8 cellular contexts compared by ENCODE assay signal in the genomic region with DNA sequence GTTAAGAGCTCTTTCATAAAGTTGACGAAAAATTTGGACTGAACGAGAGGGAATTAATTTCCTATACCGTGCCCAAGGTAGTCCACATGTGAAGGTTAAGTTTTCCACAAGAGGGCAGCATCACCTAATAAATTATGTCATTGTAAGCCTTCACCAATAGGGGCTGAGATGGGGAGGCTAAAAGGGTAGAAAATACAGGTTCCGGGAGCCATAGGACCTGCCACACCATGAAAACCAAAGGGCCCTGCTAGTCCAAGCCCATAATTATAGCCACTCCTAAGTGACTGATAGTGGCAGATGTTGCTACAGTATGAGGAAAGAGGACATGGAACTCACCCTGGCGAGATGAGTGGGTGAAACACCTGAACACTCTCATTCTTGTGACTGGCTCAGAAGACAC.
A peak's percentile ranks its signal among the peaks of the same experiment; 100 is the strongest.
DNase-seq lines count a peak whose midpoint lies in the region; ATAC-seq and TF ChIP-seq lines count a peak whose summit lies in the region.

No MANE protein-coding gene starts in this region.

- H3K36me3 ChIP-seq in PC-3 (ENCODE audit: low read depth, low read length) = no peaks in the 10 kb centered on the region

- no TSS peak for BruUV-seq in PC-3 (replicated peaks; lab: Mats Ljungman, UMichigan)

- ATAC-seq in activated CD4-positive, alpha-beta T cell treated with anti-CD3 and anti-CD28 coated beads for 36 hours = peak; percentile 60
- ATAC-seq in GM19438 (IDR thresholded peaks at IDR 0.05; ENCODE audit: low read depth, unreplicated experiment) (peak; percentile 96), HG03565 (IDR thresholded peaks at IDR 0.05; ENCODE audit: unreplicated experiment) (peak; percentile 61), PC-3 (peak; percentile 74)

- no peak overlapping the region for H3K9ac ChIP-seq in PC-3 (ENCODE audit: low read length)

- DNase-seq in activated CD4-positive, alpha-beta T cell treated with anti-CD3 and anti-CD28 coated beads for 36 hours = peak; percentile 4
- no peak for DNase-seq in activated CD4-positive, alpha-beta T cell treated with anti-CD3 and anti-CD28 coated beads for 1 hour
- peak; percentile 75 for DNase-seq in PC-3
- peak; percentile 21 for DNase-seq in dedifferentiated amniotic fluid mesenchymal stem cell (ENCODE audit: extremely low spot score)
- DNase-seq in midbrain (lab: John Stamatoyannopoulos, UW) = peak; percentile 56
- no peak for DNase-seq in foreskin melanocyte

- no peaks in the 10 kb centered on the region for H3K36me3 Mint-ChIP-seq in activated CD4-positive, alpha-beta T cell treated with anti-CD3 and anti-CD28 coated beads for 36 hours (ENCODE audit: low read depth)

- H3K4me3 Mint-ChIP-seq in activated CD4-positive, alpha-beta T cell treated with anti-CD3 and anti-CD28 coated beads for 36 hours = no peak overlapping the region

- POLR2A ChIA-PET in activated CD4-positive, alpha-beta T cell treated with anti-CD3 and anti-CD28 coated beads for 36 hours (lab: Charles Lee) = no interaction called here
- POLR2A ChIA-PET in PC-3 (lab: Charles Lee; ENCODE audit: unreplicated experiment) = no interaction called here

- H4K20me1 ChIP-seq in PC-3 (ENCODE audit: low read length) = no peaks in the 10 kb centered on the region

- H3K4me3 ChIP-seq in PC-3 (ENCODE audit: low read length) = no peak overlapping the region

- no peaks in the 10 kb centered on the region for H3F3A ChIP-seq in PC-3 (ENCODE audit: low read length, unreplicated experiment)

- H3K9me3 ChIP-seq in PC-3 (ENCODE audit: low read length) = no peaks in the 10 kb centered on the region

- no peaks in the 10 kb centered on the region for H3K4me1 Mint-ChIP-seq in activated CD4-positive, alpha-beta T cell treated with anti-CD3 and anti-CD28 coated beads for 36 hours

- no peaks in the 10 kb centered on the region for H3K9me3 Mint-ChIP-seq in activated CD4-positive, alpha-beta T cell treated with anti-CD3 and anti-CD28 coated beads for 36 hours (ENCODE audit: low read depth)

- H3K9me2 ChIP-seq in PC-3 (replicated peaks; ENCODE audit: low read length) = no peaks in the 10 kb centered on the region

- CTCF ChIA-PET in activated CD4-positive, alpha-beta T cell treated with anti-CD3 and anti-CD28 coated beads for 36 hours (lab: Charles Lee) = interaction anchor here (0.6 to 1.5 kb wide), 6 partner anchors 9 to 772 kb away, joined by 3 to 7 read pairs (median 3); no protein-coding TSS in a partner anchor
- CTCF ChIA-PET in PC-3 (lab: Charles Lee) = no interaction called here

- H3K4me2 ChIP-seq in PC-3 (ENCODE audit: low read length) = peak overlapping the region; percentile 51; the same call in 1 of the 2 replicates

- no peaks in the 10 kb centered on the region for H3K27me3 ChIP-seq in PC-3 (ENCODE audit: low read length)

- H2AFZ ChIP-seq in PC-3 (ENCODE audit: low read length) = peak overlapping the region; percentile 64; the same call in 1 of the 2 replicates

- H3K27me3 Mint-ChIP-seq in activated CD4-positive, alpha-beta T cell treated with anti-CD3 and anti-CD28 coated beads for 36 hours = peaks cover 6% of the 10 kb centered on the region

- H3K79me2 ChIP-seq in PC-3 (ENCODE audit: low read length) = no peaks in the 10 kb centered on the region

- H3K27ac ChIP-seq in PC-3 (ENCODE audit: low read length) = no peak overlapping the region

- intact Hi-C loops in activated CD4-positive, alpha-beta T cell treated with anti-CD3 and anti-CD28 coated beads for 36 hours (cut with DNase I, micrococcal nuclease) = loop anchor here (2.0 to 10.0 kb wide), 4 partner anchors 210 to 763 kb away; no protein-coding TSS in a partner anchor
- intact Hi-C loops in PC-3 (cut with micrococcal nuclease) = loop anchor here (2.0 kb wide), 1 partner anchor 211 kb away; no protein-coding TSS in a partner anchor

- no peak overlapping the region for H3K27ac Mint-ChIP-seq in activated CD4-positive, alpha-beta T cell treated with anti-CD3 and anti-CD28 coated beads for 36 hours

- H3K4me1 ChIP-seq in PC-3 (ENCODE audit: insufficient read depth, low read length) = no peaks in the 10 kb centered on the region

- peak; percentile 70 for TF ChIP-seq CTCF in PC-3 (conservative IDR thresholded peaks at IDR 0.05; ENCODE audit: low read depth, low read length)

Comparison
In these comparisons a context has a peak if more than half of its experiments do, and no peak if none do; other contexts are left out.
1. DNase-seq: peak in activated CD4-positive, alpha-beta T cell treated with anti-CD3 and anti-CD28 coated beads for 36 hours (single experiment), PC-3 (single experiment), dedifferentiated amniotic fluid mesenchymal stem cell (single experiment) and midbrain (single experiment); none in activated CD4-positive, alpha-beta T cell treated with anti-CD3 and anti-CD28 coated beads for 1 hour (single experiment) and foreskin melanocyte (single experiment).
2. Peak in every context shown above with its lines, with median percentiles within 50 percentile points of each other: ATAC-seq.